16 cellular contexts compared by ENCODE assay signal in genomic region chr10:125700355-125700911, GRCh38. TPM values are rescaled to one million over a fixed set of nuclear protein-coding genes. Genes with fewer than 3 reads are reported as not detected.
A peak's percentile ranks its signal among the peaks of the same experiment; 100 is the strongest.
DNase-seq lines count a peak whose midpoint lies in the region; ATAC-seq and TF ChIP-seq lines count a peak whose summit lies in the region.
"Had no signal": no experiment of that assay in that cellular context is flagged by ENCODE, and none has a peak within 500 bp of the region (broad histone marks: within the 10 kb centered on the region; RNA-seq: fewer than 3 reads in every experiment).

No MANE protein-coding gene starts in this region.

- no peak overlapping the region for H2BK12ac ChIP-seq in mesenchymal stem cell (ENCODE audit: low read length in 2 of 2)

- CTCF ChIA-PET in BJ (lab: Yijun Ruan, JAX): interaction anchor here (0.6 to 2.1 kb wide), 3 partner anchors 8 to 92 kb away, joined by 3 to 6 read pairs (median 3); no protein-coding TSS in a partner anchor

- no peaks in the 10 kb centered on the region for H3K79me1 ChIP-seq in mesenchymal stem cell (replicated peaks; ENCODE audit: low read length, poor library complexity, severe bottlenecking)

- TF ChIP-seq EP300 in Ishikawa (IDR thresholded peaks at IDR 0.05; ENCODE audit: borderline replicate concordance) (no peak), transverse colon (IDR thresholded peaks at IDR 0.05; ENCODE audit: low read depth) (no peak)

- TF ChIP-seq CTCF in BJ (IDR thresholded peaks at IDR 0.05; ENCODE audit: insufficient read depth, low read depth, low read length) (peak; percentile 35), astrocyte of the spinal cord (IDR thresholded peaks at IDR 0.05; ENCODE audit: low read depth, low read length) (peak; percentile 27), body of pancreas (IDR thresholded peaks at IDR 0.05) (peak in 2 of 7 experiments; percentile 6 to 9), transverse colon (IDR thresholded peaks at IDR 0.05) (no peak)

- H2BK120ac ChIP-seq in mesenchymal stem cell (ENCODE audit: low read depth, low read length): no peak overlapping the region

- intact Hi-C loops in body of pancreas (cut with DNase I) (no loop called here), transverse colon (cut with DNase I; ENCODE audit: low total_unique reads) (no loop called here)

- no peak overlapping the region for H2BK5ac ChIP-seq in mesenchymal stem cell (ENCODE audit: low read depth, low read length, poor library complexity, severe bottlenecking)

- H4K91ac ChIP-seq in mesenchymal stem cell (ENCODE audit: low read length): no peak overlapping the region

- H3K4me3 ChIP-seq in BJ (ENCODE audit: low read depth, low read length) (no peak overlapping the region), astrocyte of the spinal cord (ENCODE audit: low read depth, low read length) (no peak overlapping the region), mesenchymal stem cell (ENCODE audit: insufficient read depth in 1 of 2, low read depth in 1 of 2, low read length in 2 of 2) (no peak overlapping the region), body of pancreas (no peak overlapping the region), transverse colon (no peak overlapping the region)
- H3K4me3 ChIP-seq: HAP-1 had no signal

- no peak overlapping the region for H3K14ac ChIP-seq in mesenchymal stem cell (ENCODE audit: low read length in 2 of 2)

- no peak for ATAC-seq in body of pancreas
- ATAC-seq: activated naive CD4-positive, alpha-beta T cell treated with anti-CD3 and anti-CD28 coated beads, Interleukin-2, amount 50 U/mL, for 72 hours had no signal

- H2BK15ac ChIP-seq in mesenchymal stem cell (ENCODE audit: low read depth, poor library complexity, severe bottlenecking): no peak overlapping the region

- in situ Hi-C loops in astrocyte of the spinal cord (cut with HindIII; ENCODE audit: low sequenced_read_pairs): no loop called here
- in situ Hi-C loops in transverse colon (cut with MboI; ENCODE audit: low pct_ligation_motif_present in 1 of 4, low pct_unique_long_range_greater_than_20kb in 1 of 4, low sequenced_read_pairs in 3 of 4): loop anchor here in 1 of 4 donors (25.0 kb wide), 1 partner anchor 663 kb away; no protein-coding TSS in a partner anchor

- no peak overlapping the region for H2AK5ac ChIP-seq in mesenchymal stem cell (ENCODE audit: low read length, severe bottlenecking)

- H3K4ac ChIP-seq in mesenchymal stem cell (ENCODE audit: low read depth in 1 of 2, low read length in 2 of 2): no peak overlapping the region

- H3K4me1 ChIP-seq in mesenchymal stem cell (ENCODE audit: control insufficient read depth, insufficient read depth, low read depth, low read length) (no peaks in the 10 kb centered on the region), body of pancreas (peaks cover 24% of the 10 kb centered on the region), transverse colon (no peaks in the 10 kb centered on the region)
- H3K4me1 ChIP-seq: HAP-1 had no signal

- H3K9me3 ChIP-seq in mesenchymal stem cell (ENCODE audit: control insufficient read depth, low read length): no peaks in the 10 kb centered on the region
- no peaks in the 10 kb centered on the region for H3K9me3 ChIP-seq in body of pancreas
- peaks cover 0 to 2% of the 10 kb centered on the region in 2 donors for H3K9me3 ChIP-seq in transverse colon
- H3K9me3 ChIP-seq: HAP-1 had no signal

- H3K36me3 ChIP-seq in BJ (ENCODE audit: control insufficient read depth, insufficient read depth, low read length): no peaks in the 10 kb centered on the region
- no peaks in the 10 kb centered on the region for H3K36me3 ChIP-seq in mesenchymal stem cell (ENCODE audit: control insufficient read depth in 1 of 2, insufficient read depth in 2 of 2, low read depth in 1 of 2, low read length in 2 of 2)
- no peaks in the 10 kb centered on the region for H3K36me3 ChIP-seq in body of pancreas (replicated peaks in 1 of 2; ENCODE audit: insufficient read depth in 1 of 2, low read depth in 2 of 2)
- no peaks in the 10 kb centered on the region for H3K36me3 ChIP-seq in transverse colon
- H3K36me3 ChIP-seq: HAP-1 had no signal

- no peak for DNase-seq in BJ (ENCODE audit: low read depth)
- DNase-seq in astrocyte of the spinal cord (ENCODE audit: low read depth, low spot score): peak; percentile 33
- no peak for DNase-seq in mesenchymal stem cell
- no peak for DNase-seq in body of pancreas
- no peak for DNase-seq in caudate nucleus (lab: John Stamatoyannopoulos, UW)
- no peak for DNase-seq in NCI-H2107 (lab: John Stamatoyannopoulos, UW)
- DNase-seq in transverse colon: no peak
- DNase-seq: activated CD4-positive, alpha-beta memory T cell treated with anti-CD3 and anti-CD28 coated beads for 36 hours; endodermal cell; NCI-H2029; stimulated activated CD4-positive, alpha-beta T cell treated with anti-CD3 and anti-CD28 coated beads, Interleukin-2, amount 100 ng/mL, for 48 hours; stimulated activated naive CD4-positive, alpha-beta T cell treated with Interleukin-2 at 50 U/mL for 16 hours had no signal

- WGBS in mesenchymal stem cell: 43% methylated on average over 2 of the region's 3 CpGs
- WGBS in body of pancreas, 2 donors: 46 to 52% methylated on average over 3 of the region's 3 CpGs
- 45 to 51% methylated on average over 3 of the region's 3 CpGs for WGBS in transverse colon (ENCODE audit: low coverage in 1 of 2), 2 donors

- peak overlapping the region; percentile 53 for H3K9ac ChIP-seq in mesenchymal stem cell (ENCODE audit: low read length)

- H3K27ac ChIP-seq in mesenchymal stem cell (ENCODE audit: low read length, poor library complexity, severe bottlenecking) (no peak overlapping the region), body of pancreas (no peak overlapping the region), caudate nucleus (ENCODE audit: low read depth, low read length) (no peak overlapping the region), transverse colon (no peak overlapping the region)

- H4K8ac ChIP-seq in mesenchymal stem cell (ENCODE audit: low read length): no peak overlapping the region

- POLR2A ChIA-PET in BJ (lab: Charles Lee): interaction anchor here (0.5 to 0.6 kb wide), 2 partner anchors 9 to 1112 kb away, joined by 3 to 5 read pairs; no protein-coding TSS in a partner anchor

- H3K23ac ChIP-seq in mesenchymal stem cell (ENCODE audit: low read length in 2 of 2): no peak overlapping the region

- TF ChIP-seq POLR2A in body of pancreas (IDR thresholded peaks at IDR 0.05): no peak
- TF ChIP-seq POLR2A in transverse colon (IDR thresholded peaks at IDR 0.05): no peak

- peak; percentile 75 for TF ChIP-seq RAD21 in Ishikawa (IDR thresholded peaks at IDR 0.05; ENCODE audit: low read depth)

- H3K27me3 ChIP-seq in BJ (ENCODE audit: control insufficient read depth, insufficient read depth, low read length) (peaks cover 2% of the 10 kb centered on the region; the same call in 1 of the 2 replicates), mesenchymal stem cell (ENCODE audit: control insufficient read depth in 1 of 2, insufficient read depth in 1 of 2, low read length in 2 of 2) (peaks cover 5 to 7% of the 10 kb centered on the region in 2 experiments), body of pancreas (no peaks in the 10 kb centered on the region), transverse colon (no peaks in the 10 kb centered on the region)

- no peak overlapping the region for H3K4me2 ChIP-seq in mesenchymal stem cell (ENCODE audit: low read length, poor library complexity, severe bottlenecking)

- no peak overlapping the region for H3K18ac ChIP-seq in mesenchymal stem cell (ENCODE audit: low read depth in 1 of 2, low read length in 2 of 2)

- H2AFZ ChIP-seq in mesenchymal stem cell (ENCODE audit: low read depth, low read length): no peak overlapping the region

TF ChIP-seq in Ishikawa, 13 proteins besides CTCF, POLR2A, EP300 and RAD21:
- TF ChIP-seq CEBPB (IDR thresholded peaks at IDR 0.05): peak; percentile 85
- TF ChIP-seq EGR1 (IDR thresholded peaks at IDR 0.05): no peak

RNA-seq across cellular contexts. Expression of gene TEX36, which starts 17.5 kb away (rescaled TPM):
- 0.11 TPM in 1 of 2 replicates, not detected in the other for polyA plus RNA-seq in BJ (2011; rRNA removed)
- not detected in 2 replicates for polyA minus RNA-seq in BJ (2011; rRNA and poly(A)+ RNA removed)
- polyA plus RNA-seq in mesenchymal stem cell (2013, experiment 1 of 2): not detected
- not detected for polyA plus RNA-seq in mesenchymal stem cell (2013, experiment 2 of 2)
- total RNA-seq in body of pancreas: not detected
- total RNA-seq in transverse colon: not detected
- total RNA-seq: activated CD4-positive, alpha-beta memory T cell treated with anti-CD3 and anti-CD28 coated beads for 36 hours; activated naive CD4-positive, alpha-beta T cell treated with anti-CD3 and anti-CD28 coated beads, Interleukin-2, amount 50 U/mL, for 72 hours; endodermal cell; posterior vena cava had no signal

RNA-seq across cellular contexts. Expression of gene EDRF1, which starts 19.1 kb away (rescaled TPM):
- polyA plus RNA-seq in BJ (2011; rRNA removed): 15.7 and 20.1 TPM in 2 replicates
- 17.9 and 21.6 TPM in 2 replicates for polyA minus RNA-seq in BJ (2011; rRNA and poly(A)+ RNA removed)
- 12.3 TPM for polyA plus RNA-seq in mesenchymal stem cell (2013, experiment 1 of 2)
- polyA plus RNA-seq in mesenchymal stem cell (2013, experiment 2 of 2): 11.8 TPM
- total RNA-seq in body of pancreas (10 to 100 TPM; 22.4 to 29.8 TPM), transverse colon (10 to 100 TPM; 20.2 to 35.1 (median 26.3) TPM)

Comparison
In these comparisons a context has a peak if more than half of its experiments do, and no peak if none do; other contexts are left out.
1. CTCF ChIP-seq: peak in BJ (single experiment) and astrocyte of the spinal cord (single experiment); none in transverse colon (0 of 5).